ENCODE assay signal across 13 cellular contexts in genomic region chr10:113056468-113057021, GRCh38.
A peak's percentile ranks its signal among the peaks of the same experiment; 100 is the strongest.
DNase-seq lines count a peak whose midpoint lies in the region; ATAC-seq and TF ChIP-seq lines count a peak whose summit lies in the region.
"Had no signal": no experiment of that assay in that cellular context is flagged by ENCODE, and none has a peak within 500 bp of the region (broad histone marks: within the 10 kb centered on the region; RNA-seq: fewer than 3 reads in every experiment).

No MANE protein-coding gene starts in this region.

- peaks cover 61% of the 10 kb centered on the region for H4K20me1 ChIP-seq in neural progenitor cell (ENCODE audit: low read depth)

- peaks cover 36% of the 10 kb centered on the region for H3K4me1 Mint-ChIP-seq in neural progenitor cell
- H3K4me1 Mint-ChIP-seq in CD14-positive monocyte, result peaks cover 2% of the 10 kb centered on the region
- H3K4me1 Mint-ChIP-seq: activated CD8-positive, alpha-beta memory T cell treated with anti-CD3 and anti-CD28 coated beads, Interleukin-2, amount 10 ng/mL, durations not matched to agents 7 days and 5 days; B cell had no signal

- POLR2A ChIA-PET in AG04450 (lab: Yijun Ruan, JAX), result interaction anchor here (0.9 to 1.3 kb wide), 2 partner anchors 17 to 31 kb away, joined by 3 read pairs; no protein-coding TSS in a partner anchor

- peaks cover 84% of the 10 kb centered on the region for H3K4me1 ChIP-seq in neural progenitor cell

- ATAC-seq in GM21529 (IDR thresholded peaks at IDR 0.05; ENCODE audit: unreplicated experiment), result no peak
- ATAC-seq in HG03097 (IDR thresholded peaks at IDR 0.05; ENCODE audit: low FRiP score, unreplicated experiment), result no peak
- ATAC-seq: activated CD8-positive, alpha-beta memory T cell treated with anti-CD3 and anti-CD28 coated beads, Interleukin-2, amount 10 ng/mL, durations not matched to agents 7 days and 5 days had no signal

- no peak overlapping the region for H3K4me3 Mint-ChIP-seq in neural progenitor cell
- no peak overlapping the region for H3K4me3 Mint-ChIP-seq in CD14-positive monocyte
- H3K4me3 Mint-ChIP-seq: activated CD8-positive, alpha-beta memory T cell treated with anti-CD3 and anti-CD28 coated beads, Interleukin-2, amount 10 ng/mL, durations not matched to agents 7 days and 5 days; B cell had no signal

- no peaks in the 10 kb centered on the region for H3K9me3 ChIP-seq in AG04450 (ENCODE audit: control insufficient read depth, insufficient read depth, low read length)
- H3K9me3 ChIP-seq in neural progenitor cell (ENCODE audit: low read depth), result no peaks in the 10 kb centered on the region

- H3F3A ChIP-seq in neural progenitor cell (ENCODE audit: low read depth), result peaks cover 50% of the 10 kb centered on the region

- DNase-seq in AG04450 (ENCODE audit: low read depth, low spot score) (no peak), LHCN-M2 (ENCODE audit: low read depth) (peak; percentile 54), coronary artery (ENCODE audit: low spot score) (no peak), neural progenitor cell (ENCODE audit: low spot score) (no peak), NCI-H1436 treated with DMSO at 0.1 percent for 48 hours (lab: John Stamatoyannopoulos, UW) (no peak), CD14-positive monocyte (ENCODE audit: low spot score) (no peak)
- DNase-seq: activated CD8-positive, alpha-beta memory T cell treated with anti-CD3 and anti-CD28 coated beads, Interleukin-2, amount 10 ng/mL, durations not matched to agents 7 days and 5 days; central memory CD4-positive, alpha-beta T cell had no signal

- peaks cover 100% of the 10 kb centered on the region for H3K79me2 ChIP-seq in neural progenitor cell (ENCODE audit: low read depth)

- H3K9me3 Mint-ChIP-seq in neural progenitor cell (no peaks in the 10 kb centered on the region), CD14-positive monocyte (no peaks in the 10 kb centered on the region)

- no peak for TF ChIP-seq CTCF in AG04450 (IDR thresholded peaks at IDR 0.05; ENCODE audit: low read depth, low read length)
- TF ChIP-seq CTCF in coronary artery (IDR thresholded peaks at IDR 0.05), result no peak
- no peak for TF ChIP-seq CTCF in neural progenitor cell (IDR thresholded peaks at IDR 0.05)
- no peak for TF ChIP-seq CTCF in CD14-positive monocyte (IDR thresholded peaks at IDR 0.05)

- H3K36me3 Mint-ChIP-seq in neural progenitor cell (no peaks in the 10 kb centered on the region), CD14-positive monocyte (peaks cover 4 to 16% of the 10 kb centered on the region in 2 donors)
- H3K36me3 Mint-ChIP-seq: activated CD8-positive, alpha-beta memory T cell treated with anti-CD3 and anti-CD28 coated beads, Interleukin-2, amount 10 ng/mL, durations not matched to agents 7 days and 5 days had no signal

- peaks cover 4% of the 10 kb centered on the region for H3K27me3 Mint-ChIP-seq in neural progenitor cell (ENCODE audit: insufficient read depth, low read depth)
- no peaks in the 10 kb centered on the region for H3K27me3 Mint-ChIP-seq in CD14-positive monocyte (ENCODE audit: low read depth in 3 of 3)

- CTCF ChIA-PET in AG04450 (lab: Charles Lee), result interaction anchor here (0.8 to 1.5 kb wide), 3 partner anchors 17 to 71 kb away, joined by 3 to 4 read pairs (median 3); no protein-coding TSS in a partner anchor

- H3K27me3 ChIP-seq in AG04450 (ENCODE audit: control insufficient read depth, insufficient read depth, low read length) (no peaks in the 10 kb centered on the region), neural progenitor cell (no peaks in the 10 kb centered on the region)

- H3K4me2 ChIP-seq in neural progenitor cell, result no peak overlapping the region

- H3K4me3 ChIP-seq in AG04450 (ENCODE audit: low read depth, low read length), result no peak overlapping the region
- H3K4me3 ChIP-seq in coronary artery, result no peak overlapping the region
- H3K4me3 ChIP-seq in neural progenitor cell, result no peak overlapping the region

- H2AFZ ChIP-seq in neural progenitor cell (replicated peaks), result no peak overlapping the region
- H2AFZ ChIP-seq: parathyroid adenoma had no signal

- peak overlapping the region; percentile 80 for H3K27ac ChIP-seq in AG04450 (ENCODE audit: low read depth, low read length)
- peak overlapping the region; percentile 44 to 87 for H3K27ac ChIP-seq in coronary artery
- peak overlapping the region; percentile 0 for H3K27ac ChIP-seq in neural progenitor cell
- H3K27ac ChIP-seq: HL-60, parathyroid adenoma had no signal

- intact Hi-C loops in CD14-positive monocyte (cut with micrococcal nuclease), result no loop called here

- no peak overlapping the region for H3K9ac ChIP-seq in neural progenitor cell
- H3K9ac ChIP-seq: parathyroid adenoma had no signal

- no peaks in the 10 kb centered on the region for H3K36me3 ChIP-seq in neural progenitor cell

- H3K27ac Mint-ChIP-seq in neural progenitor cell, result peak overlapping the region; percentile 30
- H3K27ac Mint-ChIP-seq in CD14-positive monocyte, result no peak overlapping the region
- H3K27ac Mint-ChIP-seq: activated CD8-positive, alpha-beta memory T cell treated with anti-CD3 and anti-CD28 coated beads, Interleukin-2, amount 10 ng/mL, durations not matched to agents 7 days and 5 days; B cell had no signal

Comparison
In these comparisons a context has a peak if more than half of its experiments do, and no peak if none do; other contexts are left out.
1. H3K27ac ChIP-seq: peak in every context shown above with its lines; median percentile 80 in AG04450; 66 in coronary artery; 0 in neural progenitor cell.